16 cellular contexts compared by ENCODE assay signal in the genomic region with DNA sequence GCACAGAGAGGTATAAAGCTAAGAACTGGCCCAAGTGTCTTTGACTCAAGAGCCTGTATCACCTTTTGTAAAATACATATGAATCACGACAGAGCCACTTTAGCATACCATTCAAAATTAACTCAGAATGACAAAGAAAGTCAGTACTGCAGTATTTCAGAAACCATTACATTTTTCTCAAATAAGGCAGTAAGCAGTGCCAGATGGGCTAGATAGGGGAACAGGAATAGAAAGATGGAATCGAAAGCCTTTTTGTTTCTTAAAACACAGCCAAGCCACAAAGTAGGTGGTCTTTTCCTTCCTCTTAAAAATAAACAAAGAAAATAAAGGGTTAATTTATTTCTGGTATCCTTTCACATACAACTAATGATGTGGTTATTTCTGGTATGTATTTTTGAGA. TPM values are rescaled to one million over a fixed set of nuclear protein-coding genes. Genes with fewer than 3 reads are reported as not detected.
DNase-seq lines count a peak whose midpoint lies in the region; ATAC-seq and TF ChIP-seq lines count a peak whose summit lies in the region.
"Had no signal": no experiment of that assay in that cellular context is flagged by ENCODE, and none has a peak within 500 bp of the region (broad histone marks: within the 10 kb centered on the region; RNA-seq: fewer than 3 reads in every experiment).

No MANE protein-coding gene starts in this region.

- intact Hi-C loops in psoas muscle (cut with DNase I) (no loop called here), sciatic nerve (cut with DNase I) (no loop called here)

- no peak for TF ChIP-seq RAD21 in SK-N-SH (IDR thresholded peaks at IDR 0.05; ENCODE audit: low read length)

- ATAC-seq in psoas muscle, result no peak
- ATAC-seq in sciatic nerve, result no peak

- peak in 1 of 2 experiments; percentile 24; a peak in 1 of 4 replicates for TF ChIP-seq EP300 in SK-N-SH (IDR thresholded peaks at IDR 0.05; ENCODE audit: borderline replicate concordance in 1 of 2, low read depth in 1 of 2, low read length in 1 of 2)

- POLR2A ChIA-PET in SK-N-SH (lab: Yijun Ruan, JAX), result no interaction called here

- H4K20me1 ChIP-seq in SK-N-SH (ENCODE audit: insufficient read depth), result no peaks in the 10 kb centered on the region

- peaks cover 20% of the 10 kb centered on the region; the same call in 1 of the 2 replicates for H3K79me2 ChIP-seq in SK-N-SH (ENCODE audit: insufficient read depth)

- no peak for TF ChIP-seq CTCF in SK-N-SH (IDR thresholded peaks at IDR 0.05)
- TF ChIP-seq CTCF in psoas muscle (IDR thresholded peaks at IDR 0.05), result no peak

- H3K4me2 ChIP-seq in SK-N-SH, result peak overlapping the region; percentile 48

- peak overlapping the region; percentile 49; the same call in 1 of the 2 replicates for H3K9ac ChIP-seq in SK-N-SH

- H3K9me2 ChIP-seq in SK-N-SH, result no peaks in the 10 kb centered on the region

- CTCF ChIA-PET in SK-N-SH (lab: Yijun Ruan, JAX), result interaction anchor here (1.2 kb wide), 1 partner anchor 164 kb away, joined by 3 read pairs; no protein-coding TSS in a partner anchor

- H3K27ac ChIP-seq in SK-N-SH (ENCODE audit: low read depth in 2 of 2, low read length in 1 of 2) (peak overlapping the region; percentile 93 to 98), epithelial cell of prostate (peak overlapping the region; percentile 53), psoas muscle (peak overlapping the region; percentile 69)
- H3K27ac ChIP-seq: HL-60, neutrophil, spleen had no signal

- H3K4me1 ChIP-seq in SK-N-SH (ENCODE audit: control insufficient read depth in 1 of 2, insufficient read depth in 2 of 2, low read depth in 1 of 2, low read length in 1 of 2) (peaks cover 38 to 83% of the 10 kb centered on the region in 2 experiments), psoas muscle (peaks cover 44% of the 10 kb centered on the region)
- H3K4me1 ChIP-seq: spleen had no signal

- H3K27me3 ChIP-seq in SK-N-SH (ENCODE audit: insufficient read depth) (no peaks in the 10 kb centered on the region), psoas muscle (ENCODE audit: insufficient read depth in 3 of 3, low read length in 2 of 3) (no peaks in the 10 kb centered on the region)
- H3K27me3 ChIP-seq: neutrophil, spleen had no signal

- DNase-seq in EL (peak; percentile 32), SK-N-SH (no peak), epithelial cell of prostate (ENCODE audit: low read depth, low spot score) (no peak), psoas muscle (no peak), sciatic nerve (ENCODE audit: low spot score) (no peak), anterior cingulate cortex (lab: John Stamatoyannopoulos, UW) (no peak), DMS114 treated with DMSO at 0.1 percent for 48 hours (lab: John Stamatoyannopoulos, UW; ENCODE audit: unreplicated experiment) (no peak)
- DNase-seq in stimulated activated CD4-positive, alpha-beta T cell treated with anti-CD3 and anti-CD28 coated beads, Interleukin-1b, Interleukin-23, amount 100 ng/mL, for 48 hours, result no peak
- DNase-seq: activated CD4-positive, alpha-beta T cell treated with anti-CD3 and anti-CD28 coated beads for 4 hours; NCI-H1930; NCI-H526 treated with DMSO at 0.1 percent for 48 hours; spleen had no signal

- H3F3A ChIP-seq in SK-N-SH (replicated peaks; ENCODE audit: insufficient read depth), result peaks cover 55% of the 10 kb centered on the region

- no peak overlapping the region; a peak in 1 of 4 replicates for H3K4me3 ChIP-seq in SK-N-SH (ENCODE audit: low read depth in 2 of 2, low read length in 1 of 2)
- no peak overlapping the region for H3K4me3 ChIP-seq in psoas muscle
- H3K4me3 ChIP-seq: lung, spleen had no signal

- H2AFZ ChIP-seq in SK-N-SH (ENCODE audit: low read depth), result peak overlapping the region; percentile 27; the same call in 1 of the 2 replicates

- WGBS in SK-N-SH (ENCODE audit: low lambda C conversion rate), result 11% methylated on average over 2 of the region's 2 CpGs
- WGBS in psoas muscle, 3 donors, result 48 to 73% (median 61%) methylated on average over 2 of the region's 2 CpGs

- H3K9me3 ChIP-seq in SK-N-SH (no peaks in the 10 kb centered on the region), psoas muscle (no peaks in the 10 kb centered on the region)
- H3K9me3 ChIP-seq: neutrophil, spleen had no signal

- peaks cover 9 to 11% of the 10 kb centered on the region in 2 experiments for H3K36me3 ChIP-seq in SK-N-SH (replicated peaks in 1 of 2; ENCODE audit: control insufficient read depth in 1 of 2, insufficient read depth in 2 of 2, low read length in 1 of 2)
- no peaks in the 10 kb centered on the region for H3K36me3 ChIP-seq in psoas muscle (ENCODE audit: insufficient read depth in 1 of 2, low read depth in 1 of 2)
- H3K36me3 ChIP-seq: neutrophil had no signal

TF ChIP-seq in SK-N-SH, 30 proteins besides CTCF, POLR2A, EP300 and RAD21:
- no peak for TF ChIP-seq RXRA (IDR thresholded peaks at IDR 0.05; ENCODE audit: borderline replicate concordance, low read depth)
- no peak for TF ChIP-seq GATA2 (CRISPR knock-in tag; IDR thresholded peaks at IDR 0.05)
- peak; percentile 14; the same call in 1 of the 2 replicates for TF ChIP-seq JUND (IDR thresholded peaks at IDR 0.05)
- peak; percentile 4; the same call in 1 of the 2 replicates for TF ChIP-seq FOSL2 (IDR thresholded peaks at IDR 0.05; ENCODE audit: borderline replicate concordance, low read depth)
- TF ChIP-seq RFX5 (IDR thresholded peaks at IDR 0.05; ENCODE audit: low read length), result no peak
- no peak for TF ChIP-seq FOXJ3 (CRISPR knock-in tag; IDR thresholded peaks at IDR 0.05)
- TF ChIP-seq TCF12 (IDR thresholded peaks at IDR 0.05), result peak; percentile 66
- TF ChIP-seq, protein P1, sequence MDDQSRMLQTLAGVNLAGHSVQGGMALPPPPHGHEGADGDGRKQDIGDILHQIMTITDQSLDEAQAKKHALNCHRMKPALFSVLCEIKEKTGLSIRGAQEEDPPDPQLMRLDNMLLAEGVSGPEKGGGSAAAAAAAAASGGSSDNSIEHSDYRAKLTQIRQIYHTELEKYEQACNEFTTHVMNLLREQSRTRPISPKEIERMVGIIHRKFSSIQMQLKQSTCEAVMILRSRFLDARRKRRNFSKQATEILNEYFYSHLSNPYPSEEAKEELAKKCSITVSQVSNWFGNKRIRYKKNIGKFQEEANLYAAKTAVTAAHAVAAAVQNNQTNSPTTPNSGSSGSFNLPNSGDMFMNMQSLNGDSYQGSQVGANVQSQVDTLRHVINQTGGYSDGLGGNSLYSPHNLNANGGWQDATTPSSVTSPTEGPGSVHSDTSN (IDR thresholded peaks at IDR 0.05), result peak; percentile 71
- no peak for TF ChIP-seq TAF1 (IDR thresholded peaks at IDR 0.05; ENCODE audit: borderline replicate concordance, low read depth, low read length)
- TF ChIP-seq SIN3A (IDR thresholded peaks at IDR 0.05; ENCODE audit: borderline replicate concordance, low read depth, low read length), result no peak
- TF ChIP-seq, protein P2, sequence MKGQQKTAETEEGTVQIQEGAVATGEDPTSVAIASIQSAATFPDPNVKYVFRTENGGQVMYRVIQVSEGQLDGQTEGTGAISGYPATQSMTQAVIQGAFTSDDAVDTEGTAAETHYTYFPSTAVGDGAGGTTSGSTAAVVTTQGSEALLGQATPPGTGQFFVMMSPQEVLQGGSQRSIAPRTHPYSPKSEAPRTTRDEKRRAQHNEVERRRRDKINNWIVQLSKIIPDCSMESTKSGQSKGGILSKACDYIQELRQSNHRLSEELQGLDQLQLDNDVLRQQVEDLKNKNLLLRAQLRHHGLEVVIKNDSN (IDR thresholded peaks at IDR 0.05; ENCODE audit: borderline replicate concordance, low read depth), result no peak
- no peak for TF ChIP-seq POLR2AphosphoS5 (IDR thresholded peaks at IDR 0.05; ENCODE audit: low read depth, low read length)

RNA-seq across cellular contexts. Expression of a gene that starts 10.3 kb away (rescaled TPM):
- polyA plus RNA-seq in SK-N-SH (2012; rRNA removed) (0.07 TPM in 1 of 2 replicates, not detected in the other), psoas muscle (under 1 TPM in 1 of 3 donors, not detected in 2; 0.05 TPM)
- 0.04 and 0.18 TPM in 2 replicates for polyA plus RNA-seq in SK-N-SH (2012; cell fraction: cytosol; rRNA removed)
- polyA plus RNA-seq in SK-N-SH (2012; cell fraction: nucleus; rRNA removed), result 0.06 and 0.39 TPM in 2 replicates
- total RNA-seq in psoas muscle (not detected), sciatic nerve (2.2 TPM)
- total RNA-seq: lung; spleen; T-helper 2 cell treated with Interferon-gamma antibody and Interleukin-4, amounts not matched to agents 100 ng/mL and 5 ng/mL, for 36 hours had no signal
- polyA plus RNA-seq: lung, spleen had no signal

RNA-seq across cellular contexts. Expression of a gene that starts 40.2 kb away (rescaled TPM):
- polyA plus RNA-seq in SK-N-SH (2012; rRNA removed) (28.4 and 36.1 TPM in 2 replicates), psoas muscle (10 to 100 TPM in 2 of 3 donors, 1 to 10 TPM in 1; 7.2 to 17.8 (median 17.5) TPM)
- 29.4 and 31.6 TPM in 2 replicates for polyA plus RNA-seq in SK-N-SH (2012; cell fraction: cytosol; rRNA removed)
- polyA plus RNA-seq in SK-N-SH (2012; cell fraction: nucleus; rRNA removed), result 64.7 and 89.2 TPM in 2 replicates
- total RNA-seq in psoas muscle (10 to 100 TPM; 17.5 to 25.9 (median 18.4) TPM), sciatic nerve (34.6 TPM)
